ENCODE assay signal across 16 cellular contexts in genomic region chr18:29361843-29362242, GRCh38.
A peak's percentile ranks its signal among the peaks of the same experiment; 100 is the strongest.
DNase-seq lines count a peak whose midpoint lies in the region; ATAC-seq and TF ChIP-seq lines count a peak whose summit lies in the region.
"Had no signal": no experiment of that assay in that cellular context is flagged by ENCODE, and none has a peak within 500 bp of the region (broad histone marks: within the 10 kb centered on the region; RNA-seq: fewer than 3 reads in every experiment).

No MANE protein-coding gene starts in this region.

- no peak overlapping the region for H3K27ac ChIP-seq in A673 (ENCODE audit: low read depth, low read length, poor library complexity, severe bottlenecking)
- H3K27ac ChIP-seq: heart right ventricle, thoracic aorta had no signal

- BruUV-seq in A673 (replicated peaks; lab: Mats Ljungman, UMichigan), result no TSS peak

- DNase-seq in A673 (ENCODE audit: low spot score) (peak; percentile 30), HEK293T (ENCODE audit: extremely low spot score) (peak; percentile 7), SK-N-DZ (ENCODE audit: low spot score) (peak; percentile 18), iPS-NIHi7 (ENCODE audit: extremely low spot score) (peak; percentile 42), NCI-H2029 treated with DMSO at 0.1 percent for 48 hours (lab: John Stamatoyannopoulos, UW) (no peak), Right ventricle myocardium superior (no peak)
- no peak for DNase-seq in activated CD4-positive, alpha-beta T cell treated with anti-CD3 and anti-CD28 coated beads for 4 hours
- DNase-seq: activated CD4-positive, alpha-beta T cell treated with anti-CD3 and anti-CD28 coated beads, Interleukin-2, amount 50 U/mL, for 48 hours; activated T-cell treated with anti-CD3 and anti-CD28 coated beads, Interleukin-2, amount 50 U/mL, for 24 hours; CD4-positive, CD25-positive, alpha-beta regulatory T cell; DMS79; heart right ventricle; NCI-H1417 treated with DMSO at 0.1 percent for 48 hours had no signal

- CTCF ChIA-PET in A673 (lab: Charles Lee) (no interaction called here), HEK293T (lab: Yijun Ruan, JAX) (no interaction called here)

- intact Hi-C loops in A673 (cut with micrococcal nuclease; ENCODE audit: unreplicated experiment) (no loop called here), Right ventricle myocardium superior (cut with DNase I) (no loop called here)

- H3K27me3 ChIP-seq in A673 (replicated peaks; ENCODE audit: insufficient read depth, low read depth, low read length, poor library complexity), result no peaks in the 10 kb centered on the region
- H3K27me3 ChIP-seq: heart right ventricle had no signal

- no peak overlapping the region for H3K4me3 ChIP-seq in A673 (ENCODE audit: low read depth, low read length, poor library complexity, severe bottlenecking)
- H3K4me3 ChIP-seq: heart right ventricle, thoracic aorta had no signal

- POLR2A ChIA-PET in A673 (lab: Charles Lee; ENCODE audit: low non-redundant PET), result no interaction called here
- POLR2A ChIA-PET in HEK293T (lab: Yijun Ruan, JAX), result no interaction called here

- H3K36me3 ChIP-seq in A673 (ENCODE audit: insufficient read depth, low read length, poor library complexity, severe bottlenecking), result no peaks in the 10 kb centered on the region
- H3K36me3 ChIP-seq: heart right ventricle, thoracic aorta had no signal

- TF ChIP-seq CTCF in A673 (conservative IDR thresholded peaks at IDR 0.05; ENCODE audit: low read depth, low read length), result peak; percentile 26

- no peaks in the 10 kb centered on the region for H3K9me3 ChIP-seq in A673 (ENCODE audit: low read depth, low read length, poor library complexity, severe bottlenecking)
- H3K9me3 ChIP-seq: thoracic aorta had no signal

- ATAC-seq in HG03565 (IDR thresholded peaks at IDR 0.05; ENCODE audit: unreplicated experiment) (no peak), Right ventricle myocardium superior (ENCODE audit: poor library complexity) (no peak)
- ATAC-seq: heart right ventricle; stimulated activated effector memory CD8-positive, alpha-beta T cell treated with anti-CD3 and anti-CD28 coated beads, Interleukin-12 subunit alpha, Interleukin-12 subunit beta, amount 100 ng/mL, for 72 hours had no signal

- no peaks in the 10 kb centered on the region for H3K4me1 ChIP-seq in A673 (ENCODE audit: insufficient read depth, low read length, poor library complexity, severe bottlenecking)
- H3K4me1 ChIP-seq: heart right ventricle had no signal

TF ChIP-seq in HEK293T, 16 proteins besides CTCF, POLR2A, EP300 and RAD21:
- no peak for TF ChIP-seq HDGF (IDR thresholded peaks at IDR 0.05; ENCODE audit: borderline replicate concordance)
- TF ChIP-seq ARNT (IDR thresholded peaks at IDR 0.05), result no peak

Comparison
In these comparisons a context has a peak if more than half of its experiments do, and no peak if none do; other contexts are left out.
1. DNase-seq: peak in A673 (single experiment), HEK293T (single experiment), SK-N-DZ (single experiment) and iPS-NIHi7 (single experiment); none in activated CD4-positive, alpha-beta T cell treated with anti-CD3 and anti-CD28 coated beads for 4 hours (0 of 2), NCI-H2029 treated with DMSO at 0.1 percent for 48 hours (single experiment) and Right ventricle myocardium superior (single experiment).